1 cellular context compared by ENCODE assay signal in genomic region chr11:117187799-117188481, GRCh38.
TF ChIP-seq lines count a peak whose summit lies in the region.

No MANE protein-coding gene starts in this region.

TF ChIP-seq in HepG2, 621 proteins besides CTCF, POLR2A, EP300 and RAD21:
- TF ChIP-seq ELF1 (CRISPR knock-in tag; IDR thresholded peaks at IDR 0.05): no peak
- TF ChIP-seq BATF2 (CRISPR knock-in tag; IDR thresholded peaks at IDR 0.05): no peak
- TF ChIP-seq, protein P1, sequence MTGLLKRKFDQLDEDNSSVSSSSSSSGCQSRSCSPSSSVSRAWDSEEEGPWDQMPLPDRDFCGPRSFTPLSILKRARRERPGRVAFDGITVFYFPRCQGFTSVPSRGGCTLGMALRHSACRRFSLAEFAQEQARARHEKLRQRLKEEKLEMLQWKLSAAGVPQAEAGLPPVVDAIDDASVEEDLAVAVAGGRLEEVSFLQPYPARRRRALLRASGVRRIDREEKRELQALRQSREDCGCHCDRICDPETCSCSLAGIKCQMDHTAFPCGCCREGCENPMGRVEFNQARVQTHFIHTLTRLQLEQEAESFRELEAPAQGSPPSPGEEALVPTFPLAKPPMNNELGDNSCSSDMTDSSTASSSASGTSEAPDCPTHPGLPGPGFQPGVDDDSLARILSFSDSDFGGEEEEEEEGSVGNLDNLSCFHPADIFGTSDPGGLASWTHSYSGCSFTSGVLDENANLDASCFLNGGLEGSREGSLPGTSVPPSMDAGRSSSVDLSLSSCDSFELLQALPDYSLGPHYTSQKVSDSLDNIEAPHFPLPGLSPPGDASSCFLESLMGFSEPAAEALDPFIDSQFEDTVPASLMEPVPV (CRISPR knock-in tag; IDR thresholded peaks at IDR 0.05): no peak
- TF ChIP-seq TAF1 (CRISPR knock-in tag; IDR thresholded peaks at IDR 0.05): no peak
- TF ChIP-seq GLMP (CRISPR knock-in tag; IDR thresholded peaks at IDR 0.05; ENCODE audit: borderline replicate concordance): no peak
- TF ChIP-seq ZKSCAN8 (CRISPR knock-in tag; IDR thresholded peaks at IDR 0.05; ENCODE audit: borderline replicate concordance): no peak
- no peak for TF ChIP-seq SETDB1 (CRISPR knock-in tag; IDR thresholded peaks at IDR 0.05; ENCODE audit: borderline replicate concordance)
- TF ChIP-seq ZMYM4 (CRISPR knock-in tag; IDR thresholded peaks at IDR 0.05): no peak
- no peak for TF ChIP-seq ZNF160 (CRISPR knock-in tag; IDR thresholded peaks at IDR 0.05)
